In genomic region chr3:30399394-30400181, GRCh38 we compare ENCODE assay signal across 22 cellular contexts.
DNase-seq lines count a peak whose midpoint lies in the region; ATAC-seq and TF ChIP-seq lines count a peak whose summit lies in the region.
"Had no signal": no experiment of that assay in that cellular context is flagged by ENCODE, and none has a peak within 500 bp of the region (broad histone marks: within the 10 kb centered on the region; RNA-seq: fewer than 3 reads in every experiment).

No MANE protein-coding gene starts in this region.

- H3K27me3 Mint-ChIP-seq in activated naive CD8-positive, alpha-beta T cell treated with anti-CD3 and anti-CD28 coated beads, Interleukin-2, amount 50 U/mL, for 24 hours, result no peaks in the 10 kb centered on the region

- H3K9me3 Mint-ChIP-seq in activated naive CD8-positive, alpha-beta T cell treated with anti-CD3 and anti-CD28 coated beads, Interleukin-2, amount 50 U/mL, for 24 hours, result peaks cover 3% of the 10 kb centered on the region

- no peak overlapping the region for H3K4me3 Mint-ChIP-seq in activated naive CD8-positive, alpha-beta T cell treated with anti-CD3 and anti-CD28 coated beads, Interleukin-2, amount 50 U/mL, for 24 hours

- H3K4me1 Mint-ChIP-seq in activated naive CD8-positive, alpha-beta T cell treated with anti-CD3 and anti-CD28 coated beads, Interleukin-2, amount 50 U/mL, for 24 hours, result peaks cover 9% of the 10 kb centered on the region

- DNase-seq in DMS153 (lab: John Stamatoyannopoulos, UW), result peak; percentile 33
- DNase-seq in DMS153 treated with DMSO at 0.1 percent for 48 hours (lab: John Stamatoyannopoulos, UW; ENCODE audit: unreplicated experiment), result no peak
- DNase-seq in RPMI7951 (ENCODE audit: low read depth), result peak; percentile 23
- DNase-seq in fibroblast of pulmonary artery (ENCODE audit: low read depth), result peak; percentile 8
- peak; percentile 12 for DNase-seq in skeletal muscle cell (ENCODE audit: low read depth)
- no peak for DNase-seq in activated CD8-positive, alpha-beta memory T cell treated with anti-CD3 and anti-CD28 coated beads, Interleukin-2, amount 50 U/mL, for 4 hours
- no peak for DNase-seq in activated naive CD8-positive, alpha-beta T cell treated with anti-CD3 and anti-CD28 coated beads, Interleukin-2, amount 50 U/mL, for 24 hours
- DNase-seq: activated CD8-positive, alpha-beta memory T cell treated with anti-CD3 and anti-CD28 coated beads, Interleukin-2, amount 50 U/mL, for 48 hours; activated gamma-delta T cell treated with Interleukin-2 at 50 U/mL for 16 hours; amniotic stem cell; effector CD4-positive, alpha-beta T cell; head of caudate nucleus; NCI-H1930; NCI-H345; PC-9; spleen; upper lobe of left lung; WERI-Rb-1 had no signal

- peaks cover 1% of the 10 kb centered on the region for H3K36me3 Mint-ChIP-seq in activated naive CD8-positive, alpha-beta T cell treated with anti-CD3 and anti-CD28 coated beads, Interleukin-2, amount 50 U/mL, for 24 hours (ENCODE audit: low read depth)

- no peak overlapping the region for H3K4me3 ChIP-seq in fibroblast of pulmonary artery (replicated peaks; ENCODE audit: low read depth, low read length)
- no peak overlapping the region for H3K4me3 ChIP-seq in skeletal muscle cell (ENCODE audit: low read depth, low read length)
- H3K4me3 ChIP-seq: PC-9, prostate gland, SJSA1, spleen, upper lobe of left lung had no signal

- no peak overlapping the region for H3K27ac Mint-ChIP-seq in activated naive CD8-positive, alpha-beta T cell treated with anti-CD3 and anti-CD28 coated beads, Interleukin-2, amount 50 U/mL, for 24 hours

- TF ChIP-seq CTCF in fibroblast of pulmonary artery (IDR thresholded peaks at IDR 0.05; ENCODE audit: low read length, missing control alignments), result no peak

- no peak for ATAC-seq in GM19328 (IDR thresholded peaks at IDR 0.05; ENCODE audit: unreplicated experiment)
- ATAC-seq in activated naive CD8-positive, alpha-beta T cell treated with anti-CD3 and anti-CD28 coated beads, Interleukin-2, amount 50 U/mL, for 24 hours, result no peak
- ATAC-seq: esophagus mucosa had no signal

Comparison
In these comparisons a context has a peak if more than half of its experiments do, and no peak if none do; other contexts are left out.
1. DNase-seq: peak in DMS153 (single experiment), RPMI7951 (single experiment), fibroblast of pulmonary artery (single experiment) and skeletal muscle cell (single experiment); none in DMS153 treated with DMSO at 0.1 percent for 48 hours (single experiment), activated CD8-positive, alpha-beta memory T cell treated with anti-CD3 and anti-CD28 coated beads, Interleukin-2, amount 50 U/mL, for 4 hours (single experiment) and activated naive CD8-positive, alpha-beta T cell treated with anti-CD3 and anti-CD28 coated beads, Interleukin-2, amount 50 U/mL, for 24 hours (single experiment).